In genomic region chr19:39969266-39969665, GRCh38 we compare ENCODE assay signal across 11 cellular contexts. TPM values are rescaled to one million over a fixed set of nuclear protein-coding genes. Genes with fewer than 3 reads are reported as not detected.
DNase-seq lines count a peak whose midpoint lies in the region; ATAC-seq, FAIRE-seq and TF ChIP-seq lines count a peak whose summit lies in the region.
"Had no signal": no experiment of that assay in that cellular context is flagged by ENCODE, and none has a peak within 500 bp of the region (broad histone marks: within the 10 kb centered on the region; RNA-seq: fewer than 3 reads in every experiment).

No MANE protein-coding gene starts in this region.

- H3K36me3 Mint-ChIP-seq in activated naive CD8-positive, alpha-beta T cell treated with anti-CD3 and anti-CD28 coated beads, Interleukin-2, amount 50 U/mL, for 24 hours (ENCODE audit: low read depth) = peaks cover 34% of the 10 kb centered on the region

- peak overlapping the region; percentile 76 for H3K27ac ChIP-seq in HepG2 (ENCODE audit: extremely low read length, insufficient read depth, low read length)
- peak overlapping the region in 1 of 3 donors; percentile 77 for H3K27ac ChIP-seq in right lobe of liver
- peak overlapping the region; percentile 29 for H3K27ac ChIP-seq in mesenchymal stem cell (ENCODE audit: low read length, poor library complexity, severe bottlenecking)

- H3K27me3 ChIP-seq in HepG2 (ENCODE audit: control insufficient read depth in 1 of 2, insufficient read depth in 2 of 2, low read length in 2 of 2) (no peaks in the 10 kb centered on the region; a peak in 1 of 5 replicates), right lobe of liver (no peaks in the 10 kb centered on the region), mesenchymal stem cell (ENCODE audit: control insufficient read depth in 1 of 2, insufficient read depth in 1 of 2, low read length in 2 of 2) (no peaks in the 10 kb centered on the region)
- H3K27me3 ChIP-seq: tibial artery had no signal

- DNase-seq in HepG2 (ENCODE audit: low spot score) (peak; percentile 14), right lobe of liver (no peak), mesenchymal stem cell (peak; percentile 20), NCI-H774 (lab: John Stamatoyannopoulos, UW) (no peak), NCI-H526 (lab: John Stamatoyannopoulos, UW) (no peak)
- no peak for DNase-seq in activated naive CD8-positive, alpha-beta T cell treated with anti-CD3 and anti-CD28 coated beads, Interleukin-2, amount 50 U/mL, for 24 hours
- DNase-seq in stimulated activated CD4-positive, alpha-beta T cell treated with anti-CD3 and anti-CD28 coated beads, Interleukin-4, amount 100 ng/mL, for 24 hours = no peak
- DNase-seq in NK-92 treated with Interleukin-12 subunit alpha and Interleukin-12 subunit beta, amount 100 ng/mL, for 24 hours (lab: John Stamatoyannopoulos, UW) = no peak
- DNase-seq: amygdala, NCI-H1417 treated with DMSO at 0.1 percent for 48 hours, tibial artery had no signal

- H2AK5ac ChIP-seq in mesenchymal stem cell (ENCODE audit: low read length, severe bottlenecking) = no peak overlapping the region

- FAIRE-seq in HepG2 (lab: Jason Lieb, UNC) = peak; percentile 62

- no peak for TF ChIP-seq CTCF in HepG2 (CRISPR knock-in tag; IDR thresholded peaks at IDR 0.05)
- TF ChIP-seq CTCF in right lobe of liver (IDR thresholded peaks at IDR 0.05) = no peak

- no peak overlapping the region for H3K23ac ChIP-seq in mesenchymal stem cell (ENCODE audit: low read length in 2 of 2)

- H3K9me3 Mint-ChIP-seq in activated naive CD8-positive, alpha-beta T cell treated with anti-CD3 and anti-CD28 coated beads, Interleukin-2, amount 50 U/mL, for 24 hours = no peaks in the 10 kb centered on the region

- H2BK5ac ChIP-seq in mesenchymal stem cell (ENCODE audit: low read depth, low read length, poor library complexity, severe bottlenecking) = no peak overlapping the region

- H2BK120ac ChIP-seq in mesenchymal stem cell (ENCODE audit: low read depth, low read length) = no peak overlapping the region

- H3K9me3 ChIP-seq in HepG2 (ENCODE audit: low read length) = no peaks in the 10 kb centered on the region
- H3K9me3 ChIP-seq in right lobe of liver = no peaks in the 10 kb centered on the region
- no peaks in the 10 kb centered on the region for H3K9me3 ChIP-seq in mesenchymal stem cell (ENCODE audit: control insufficient read depth, low read length)
- H3K9me3 ChIP-seq: tibial artery had no signal

- no peak overlapping the region for H4K8ac ChIP-seq in mesenchymal stem cell (ENCODE audit: low read length)

- peaks cover 7% of the 10 kb centered on the region for H3K79me1 ChIP-seq in mesenchymal stem cell (replicated peaks; ENCODE audit: low read length, poor library complexity, severe bottlenecking)

- H3K14ac ChIP-seq in mesenchymal stem cell (ENCODE audit: low read length in 2 of 2) = no peak overlapping the region

- CTCF ChIA-PET in HepG2 (lab: Yijun Ruan, JAX; ENCODE audit: low intra/inter-chr PET ratio, low total read pairs) = no interaction called here

- POLR2A ChIA-PET in HepG2 (lab: Yijun Ruan, JAX) = interaction anchor here (1.8 to 2.8 kb wide), 3 partner anchors 10 to 123 kb away, joined by 10 to 24 read pairs (median 16); partner anchors contain the start of genes FBL and ZNF546

- peak overlapping the region; percentile 74 for H2BK15ac ChIP-seq in mesenchymal stem cell (ENCODE audit: low read depth, poor library complexity, severe bottlenecking)

- H3K27me3 Mint-ChIP-seq in activated naive CD8-positive, alpha-beta T cell treated with anti-CD3 and anti-CD28 coated beads, Interleukin-2, amount 50 U/mL, for 24 hours = no peaks in the 10 kb centered on the region

- H3K27ac Mint-ChIP-seq in activated naive CD8-positive, alpha-beta T cell treated with anti-CD3 and anti-CD28 coated beads, Interleukin-2, amount 50 U/mL, for 24 hours = peak overlapping the region; percentile 97

- H3K4me2 ChIP-seq in HepG2 (ENCODE audit: low read depth, low read length) (peak overlapping the region; percentile 18; the same call in 1 of the 2 replicates), mesenchymal stem cell (ENCODE audit: low read length, poor library complexity, severe bottlenecking) (no peak overlapping the region)

- H3K9ac ChIP-seq in HepG2 (ENCODE audit: insufficient read depth, low read depth, low read length) (peak overlapping the region; percentile 17; the same call in 1 of the 2 replicates), mesenchymal stem cell (ENCODE audit: low read length) (no peak overlapping the region)

- BruUV-seq in HepG2 (replicated peaks; lab: Mats Ljungman, UMichigan) = no TSS peak

- in situ Hi-C loops in HepG2 (cut with HindIII; ENCODE audit: extremely low pct_ligation_motif_present, low pct_unique_long_range_greater_than_20kb) = no loop called here

- H3K4me1 ChIP-seq in HepG2 (ENCODE audit: insufficient read depth, low read length) (peaks cover 34% of the 10 kb centered on the region), right lobe of liver (peaks cover 0 to 17% (median 4%) of the 10 kb centered on the region in 4 donors), mesenchymal stem cell (ENCODE audit: control insufficient read depth, insufficient read depth, low read depth, low read length) (peaks cover 11% of the 10 kb centered on the region)

- H3K18ac ChIP-seq in mesenchymal stem cell (ENCODE audit: low read depth in 1 of 2, low read length in 2 of 2) = no peak overlapping the region

- no peak for TF ChIP-seq RAD21 in HepG2 (CRISPR knock-in tag; IDR thresholded peaks at IDR 0.05)

- no peaks in the 10 kb centered on the region for H4K20me1 ChIP-seq in HepG2 (ENCODE audit: insufficient read depth, low read length)

- H2AFZ ChIP-seq in HepG2 (ENCODE audit: low read length) = no peak overlapping the region
- no peak overlapping the region for H2AFZ ChIP-seq in mesenchymal stem cell (ENCODE audit: low read depth, low read length)

- peaks cover 21% of the 10 kb centered on the region for H3K79me2 ChIP-seq in HepG2 (ENCODE audit: insufficient read depth, low read length)

- TF ChIP-seq EP300 in HepG2 (IDR thresholded peaks at IDR 0.05; ENCODE audit: low read depth in 2 of 2, low read length in 2 of 2) = no peak
- TF ChIP-seq EP300 in HepG2 (CRISPR knock-in tag; IDR thresholded peaks at IDR 0.05; ENCODE audit: borderline replicate concordance) = no peak

- H3K4ac ChIP-seq in mesenchymal stem cell (ENCODE audit: low read depth in 1 of 2, low read length in 2 of 2) = no peak overlapping the region

- H3K36me3 ChIP-seq in HepG2 (replicated peaks in 1 of 2; ENCODE audit: control insufficient read depth in 1 of 2, insufficient read depth in 2 of 2, low read length in 2 of 2) (peaks cover 6 to 16% of the 10 kb centered on the region in 2 experiments), right lobe of liver (peaks cover 0 to 21% (median 8%) of the 10 kb centered on the region in 4 donors), mesenchymal stem cell (ENCODE audit: control insufficient read depth in 1 of 2, insufficient read depth in 2 of 2, low read depth in 1 of 2, low read length in 2 of 2) (peaks cover 17 to 24% of the 10 kb centered on the region in 2 experiments)

- intact Hi-C loops in HepG2 (cut with micrococcal nuclease; ENCODE audit: unreplicated experiment) (no loop called here), right lobe of liver (cut with DNase I) (no loop called here)

- no peak overlapping the region for H2BK12ac ChIP-seq in mesenchymal stem cell (ENCODE audit: low read length in 2 of 2)

- TF ChIP-seq POLR2A in HepG2 (IDR thresholded peaks at IDR 0.05; ENCODE audit: insufficient read depth in 1 of 2, low read depth in 2 of 2, low read length in 2 of 2) (no peak), right lobe of liver (IDR thresholded peaks at IDR 0.05) (no peak)

- no peak for ATAC-seq in HepG2
- no peak for ATAC-seq in right lobe of liver
- ATAC-seq in activated naive CD8-positive, alpha-beta T cell treated with anti-CD3 and anti-CD28 coated beads, Interleukin-2, amount 50 U/mL, for 24 hours = no peak

- no peak overlapping the region for H3K4me3 ChIP-seq in HepG2 (replicated peaks in 1 of 3; ENCODE audit: insufficient read depth in 1 of 3, low read depth in 2 of 3, low read length in 3 of 3)
- no peak overlapping the region for H3K4me3 ChIP-seq in right lobe of liver
- H3K4me3 ChIP-seq in mesenchymal stem cell (ENCODE audit: insufficient read depth in 1 of 2, low read depth in 1 of 2, low read length in 2 of 2) = no peak overlapping the region
- H3K4me3 ChIP-seq: tibial artery had no signal

- peak overlapping the region; percentile 95 for H3K4me3 Mint-ChIP-seq in activated naive CD8-positive, alpha-beta T cell treated with anti-CD3 and anti-CD28 coated beads, Interleukin-2, amount 50 U/mL, for 24 hours

- peaks cover 46% of the 10 kb centered on the region for H3K4me1 Mint-ChIP-seq in activated naive CD8-positive, alpha-beta T cell treated with anti-CD3 and anti-CD28 coated beads, Interleukin-2, amount 50 U/mL, for 24 hours

- no peak overlapping the region for H4K91ac ChIP-seq in mesenchymal stem cell (ENCODE audit: low read length)

- WGBS in HepG2 (ENCODE audit: low lambda C conversion rate) = 70% methylated on average over 6 of the region's 6 CpGs
- WGBS in right lobe of liver (ENCODE audit: insufficient coverage, low coverage, low lambda C conversion rate, missing lambda C conversion rate) = 79% methylated on average over 5 of the region's 6 CpGs
- 86% methylated on average over 4 of the region's 6 CpGs for WGBS in mesenchymal stem cell

RNA-seq across cellular contexts. Expression of gene PSMC4, which starts 1.7 kb away (rescaled TPM):
- total RNA-seq in HepG2 (2016; rRNA removed; fragmentation: Illumina TruSeq; extraction: Trizol) (160 and 194 TPM in 2 replicates), right lobe of liver (100 to 1,000 TPM in 1 of 6 experiments, 10 to 100 TPM in 5; 40.0 to 106 (median 52.5) TPM)
- 22.9 and 24.6 TPM in 2 replicates for total RNA-seq in HepG2 (2016; cell fraction: cytosol; rRNA removed; fragmentation: Illumina TruSeq; extraction: Trizol; ENCODE audit: low read depth)
- total RNA-seq in HepG2 (2016; cell fraction: insoluble cytoplasmic fraction; rRNA removed; fragmentation: Illumina TruSeq; extraction: Trizol) = 157 and 198 TPM in 2 replicates
- total RNA-seq in HepG2 (2016; cell fraction: membrane; rRNA removed; fragmentation: Illumina TruSeq; extraction: Trizol) = 34.1 and 34.4 TPM in 2 replicates
- total RNA-seq in HepG2 (2016; cell fraction: nucleus; rRNA removed; fragmentation: Illumina TruSeq; extraction: Trizol) = 67.9 and 75.8 TPM in 2 replicates
- polyA plus RNA-seq in HepG2 (2011; rRNA removed) = 49.9 and 62.6 TPM in 2 replicates
- 45.6 and 54.0 TPM in 2 replicates for polyA plus RNA-seq in HepG2 (2011; cell fraction: cytosol; rRNA removed)
- 95.1 and 104 TPM in 2 replicates for polyA plus RNA-seq in HepG2 (2011; cell fraction: nucleus; rRNA removed)
- 67.0 and 85.8 TPM in 2 replicates for polyA plus RNA-seq in HepG2 (2012)
- 22.3 and 25.6 TPM in 2 replicates for polyA plus RNA-seq in HepG2 (2016; cell fraction: cytosol; fragmentation: Illumina TruSeq; extraction: Trizol; ENCODE audit: low read depth)
- 207 and 220 TPM in 2 replicates for polyA plus RNA-seq in HepG2 (2016; cell fraction: insoluble cytoplasmic fraction; fragmentation: Illumina TruSeq; extraction: Trizol; ENCODE audit: low read depth)
- 26.5 and 31.5 TPM in 2 replicates for polyA plus RNA-seq in HepG2 (2016; cell fraction: membrane; fragmentation: Illumina TruSeq; extraction: Trizol; ENCODE audit: low read depth)
- 112 and 115 TPM in 2 replicates for polyA plus RNA-seq in HepG2 (2016; cell fraction: nucleus; fragmentation: Illumina TruSeq; extraction: Trizol; ENCODE audit: insufficient read depth, low read depth)
- polyA minus RNA-seq in HepG2 (2011; rRNA and poly(A)+ RNA removed; ENCODE audit: low replicate concordance) = 51.8 and 59.0 TPM in 2 replicates
- polyA minus RNA-seq in HepG2 (2011; cell fraction: cytosol; rRNA and poly(A)+ RNA removed) = 28.8 and 34.9 TPM in 2 replicates
- polyA minus RNA-seq in HepG2 (2011; cell fraction: nucleus; rRNA and poly(A)+ RNA removed) = 20.9 and 24.9 TPM in 2 replicates
- 75.6 TPM for polyA plus RNA-seq in mesenchymal stem cell (2013, experiment 1 of 2)
- polyA plus RNA-seq in mesenchymal stem cell (2013, experiment 2 of 2) = 75.9 TPM

RNA-seq across cellular contexts. Expression of gene ZNF546, which starts 27.6 kb away (rescaled TPM):
- total RNA-seq in HepG2 (2016; rRNA removed; fragmentation: Illumina TruSeq; extraction: Trizol) (4.1 and 6.0 TPM in 2 replicates), right lobe of liver (1 to 10 TPM; 1.5 to 5.4 (median 3.5) TPM)
- 0.18 and 0.20 TPM in 2 replicates for total RNA-seq in HepG2 (2016; cell fraction: cytosol; rRNA removed; fragmentation: Illumina TruSeq; extraction: Trizol; ENCODE audit: low read depth)
- total RNA-seq in HepG2 (2016; cell fraction: insoluble cytoplasmic fraction; rRNA removed; fragmentation: Illumina TruSeq; extraction: Trizol) = 4.6 and 6.1 TPM in 2 replicates
- total RNA-seq in HepG2 (2016; cell fraction: membrane; rRNA removed; fragmentation: Illumina TruSeq; extraction: Trizol) = 1.4 and 2.4 TPM in 2 replicates
- 6.4 and 7.1 TPM in 2 replicates for total RNA-seq in HepG2 (2016; cell fraction: nucleus; rRNA removed; fragmentation: Illumina TruSeq; extraction: Trizol)
- polyA plus RNA-seq in HepG2 (2011; rRNA removed) = 2.2 and 2.5 TPM in 2 replicates
- polyA plus RNA-seq in HepG2 (2011; cell fraction: cytosol; rRNA removed) = 0.74 and 1.4 TPM in 2 replicates
- 2.0 and 2.9 TPM in 2 replicates for polyA plus RNA-seq in HepG2 (2011; cell fraction: nucleus; rRNA removed)
- 1.3 and 2.1 TPM in 2 replicates for polyA plus RNA-seq in HepG2 (2012)
- polyA plus RNA-seq in HepG2 (2016; cell fraction: cytosol; fragmentation: Illumina TruSeq; extraction: Trizol; ENCODE audit: low read depth) = 0.05 and 0.28 TPM in 2 replicates
- polyA plus RNA-seq in HepG2 (2016; cell fraction: insoluble cytoplasmic fraction; fragmentation: Illumina TruSeq; extraction: Trizol; ENCODE audit: low read depth) = 2.7 and 2.8 TPM in 2 replicates
- polyA plus RNA-seq in HepG2 (2016; cell fraction: membrane; fragmentation: Illumina TruSeq; extraction: Trizol; ENCODE audit: low read depth) = 0.25 and 0.58 TPM in 2 replicates
- polyA plus RNA-seq in HepG2 (2016; cell fraction: nucleus; fragmentation: Illumina TruSeq; extraction: Trizol; ENCODE audit: insufficient read depth, low read depth) = 6.0 and 6.4 TPM in 2 replicates
- 4.0 and 5.1 TPM in 2 replicates for polyA minus RNA-seq in HepG2 (2011; rRNA and poly(A)+ RNA removed; ENCODE audit: low replicate concordance)
- polyA minus RNA-seq in HepG2 (2011; cell fraction: cytosol; rRNA and poly(A)+ RNA removed) = 1.8 and 2.4 TPM in 2 replicates
- 14.5 and 15.5 TPM in 2 replicates for polyA minus RNA-seq in HepG2 (2011; cell fraction: nucleus; rRNA and poly(A)+ RNA removed)
- 0.64 TPM for polyA plus RNA-seq in mesenchymal stem cell (2013, experiment 1 of 2)
- polyA plus RNA-seq in mesenchymal stem cell (2013, experiment 2 of 2) = 0.45 TPM

RNA-seq across cellular contexts. Expression of gene FCGBP, which starts 34.8 kb away (rescaled TPM):
- 7.0 and 7.2 TPM in 2 replicates for total RNA-seq in HepG2 (2016; rRNA removed; fragmentation: Illumina TruSeq; extraction: Trizol)
- total RNA-seq in HepG2 (2016; cell fraction: cytosol; rRNA removed; fragmentation: Illumina TruSeq; extraction: Trizol; ENCODE audit: low read depth) = 1.8 and 1.9 TPM in 2 replicates
- total RNA-seq in HepG2 (2016; cell fraction: insoluble cytoplasmic fraction; rRNA removed; fragmentation: Illumina TruSeq; extraction: Trizol) = 4.6 and 6.9 TPM in 2 replicates
- 2.4 and 3.0 TPM in 2 replicates for total RNA-seq in HepG2 (2016; cell fraction: membrane; rRNA removed; fragmentation: Illumina TruSeq; extraction: Trizol)
- total RNA-seq in HepG2 (2016; cell fraction: nucleus; rRNA removed; fragmentation: Illumina TruSeq; extraction: Trizol) = 8.3 and 8.8 TPM in 2 replicates
- 1.3 and 2.4 TPM in 2 replicates for polyA plus RNA-seq in HepG2 (2011; rRNA removed)
- 1.5 and 2.4 TPM in 2 replicates for polyA plus RNA-seq in HepG2 (2011; cell fraction: cytosol; rRNA removed)
- polyA plus RNA-seq in HepG2 (2011; cell fraction: nucleus; rRNA removed) = 5.0 and 8.4 TPM in 2 replicates
- polyA plus RNA-seq in HepG2 (2012) = 3.0 and 7.8 TPM in 2 replicates
- 0.46 and 0.49 TPM in 2 replicates for polyA plus RNA-seq in HepG2 (2016; cell fraction: cytosol; fragmentation: Illumina TruSeq; extraction: Trizol; ENCODE audit: low read depth)
- polyA plus RNA-seq in HepG2 (2016; cell fraction: insoluble cytoplasmic fraction; fragmentation: Illumina TruSeq; extraction: Trizol; ENCODE audit: low read depth) = 4.1 and 5.1 TPM in 2 replicates
- 0.69 and 0.85 TPM in 2 replicates for polyA plus RNA-seq in HepG2 (2016; cell fraction: membrane; fragmentation: Illumina TruSeq; extraction: Trizol; ENCODE audit: low read depth)
- polyA plus RNA-seq in HepG2 (2016; cell fraction: nucleus; fragmentation: Illumina TruSeq; extraction: Trizol; ENCODE audit: insufficient read depth, low read depth) = 7.5 and 8.1 TPM in 2 replicates
- polyA minus RNA-seq in HepG2 (2011; rRNA and poly(A)+ RNA removed; ENCODE audit: low replicate concordance) = 0.49 and 29.4 TPM in 2 replicates
- polyA minus RNA-seq in HepG2 (2011; cell fraction: cytosol; rRNA and poly(A)+ RNA removed) = 4.5 and 5.8 TPM in 2 replicates
- polyA minus RNA-seq in HepG2 (2011; cell fraction: nucleus; rRNA and poly(A)+ RNA removed) = 8.8 and 9.8 TPM in 2 replicates
- 10 to 100 TPM in 1 of 6 experiments, 1 to 10 TPM in 5; 3.8 to 31.6 (median 3.9) TPM for total RNA-seq in right lobe of liver
- 0.03 TPM for polyA plus RNA-seq in mesenchymal stem cell (2013, experiment 1 of 2)
- polyA plus RNA-seq in mesenchymal stem cell (2013, experiment 2 of 2) = 0.01 TPM

Comparison
In these comparisons a context has a peak if more than half of its experiments do, and no peak if none do; other contexts are left out.
1. DNase-seq: peak in HepG2 (single experiment) and mesenchymal stem cell (single experiment); none in right lobe of liver (0 of 3), activated naive CD8-positive, alpha-beta T cell treated with anti-CD3 and anti-CD28 coated beads, Interleukin-2, amount 50 U/mL, for 24 hours (single experiment), stimulated activated CD4-positive, alpha-beta T cell treated with anti-CD3 and anti-CD28 coated beads, Interleukin-4, amount 100 ng/mL, for 24 hours (single experiment), NCI-H774 (single experiment), NK-92 treated with Interleukin-12 subunit alpha and Interleukin-12 subunit beta, amount 100 ng/mL, for 24 hours (single experiment) and NCI-H526 (0 of 2).